8 cellular contexts compared by ENCODE assay signal in genomic region chr3:137946341-137946973, GRCh38.
DNase-seq lines count a peak whose midpoint lies in the region; ATAC-seq and TF ChIP-seq lines count a peak whose summit lies in the region.

No MANE protein-coding gene starts in this region.

- DNase-seq in EL (peak; percentile 68), NCI-H226 (peak; percentile 45), dedifferentiated amniotic fluid mesenchymal stem cell (ENCODE audit: extremely low spot score) (peak; percentile 76), lower lobe of right lung (peak; percentile 72)
- DNase-seq in stimulated activated CD8-positive, alpha-beta memory T cell treated with anti-CD3 and anti-CD28 coated beads, Interleukin-7, amount 100 ng/mL, for 1 hour (ENCODE audit: low read depth in 2 of 2) = peak; percentile 0 to 5

- H3K27me3 ChIP-seq in lower lobe of right lung (ENCODE audit: low read depth) = no peaks in the 10 kb centered on the region

- ATAC-seq in HG02943 (IDR thresholded peaks at IDR 0.05; ENCODE audit: low read depth, unreplicated experiment) (peak; percentile 57), lower lobe of right lung (peak; percentile 44 to 72), GM21786 (IDR thresholded peaks at IDR 0.05; ENCODE audit: unreplicated experiment) (no peak)

- no peaks in the 10 kb centered on the region for H3K9me3 ChIP-seq in lower lobe of right lung

- no peaks in the 10 kb centered on the region for H3K36me3 ChIP-seq in lower lobe of right lung

- H3K4me3 ChIP-seq in WI38 (ENCODE audit: low read depth, low read length) = no peak overlapping the region
- no peak overlapping the region for H3K4me3 ChIP-seq in lower lobe of right lung

- H3K4me1 ChIP-seq in lower lobe of right lung = no peaks in the 10 kb centered on the region

- H3K27ac ChIP-seq in lower lobe of right lung = no peak overlapping the region

- peak; percentile 66 for TF ChIP-seq CTCF in WI38 (IDR thresholded peaks at IDR 0.05; ENCODE audit: low read depth, low read length)
- peak; percentile 71 for TF ChIP-seq CTCF in lower lobe of right lung (IDR thresholded peaks at IDR 0.05)

- intact Hi-C loops in lower lobe of right lung (cut with DNase I) = no loop called here

Comparison
In these comparisons a context has a peak if more than half of its experiments do, and no peak if none do; other contexts are left out.
1. DNase-seq: peak in every context shown above with its lines; median percentile 76 in dedifferentiated amniotic fluid mesenchymal stem cell; 72 in lower lobe of right lung; 68 in EL; 45 in NCI-H226; 2 in stimulated activated CD8-positive, alpha-beta memory T cell treated with anti-CD3 and anti-CD28 coated beads, Interleukin-7, amount 100 ng/mL, for 1 hour.